9 cellular contexts compared by ENCODE assay signal in the genomic region with DNA sequence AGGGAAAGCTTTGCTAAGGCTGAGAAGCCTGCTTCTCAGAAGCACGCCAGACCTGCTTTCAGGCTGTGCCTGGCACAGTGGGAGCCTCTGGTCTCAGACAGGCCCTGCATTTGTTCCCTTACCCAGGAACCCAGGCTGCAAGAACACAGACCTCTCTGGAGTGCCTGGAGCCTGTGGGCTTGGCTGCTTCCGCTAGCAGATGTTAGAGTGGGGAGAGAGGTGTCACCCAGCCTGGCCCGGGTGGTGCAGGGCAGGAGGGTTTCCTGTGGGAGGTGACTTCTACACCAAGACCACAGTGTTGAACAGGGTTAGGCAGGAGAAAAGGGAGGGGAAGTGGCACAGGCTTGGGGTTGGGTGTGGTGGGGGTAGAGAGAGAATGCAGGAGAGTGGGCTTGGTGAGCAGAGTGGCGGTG. TPM values are rescaled to one million over a fixed set of nuclear protein-coding genes. Genes with fewer than 3 reads are reported as not detected.
DNase-seq lines count a peak whose midpoint lies in the region; ATAC-seq and TF ChIP-seq lines count a peak whose summit lies in the region.
"Had no signal": no experiment of that assay in that cellular context is flagged by ENCODE, and none has a peak within 500 bp of the region (broad histone marks: within the 10 kb centered on the region; RNA-seq: fewer than 3 reads in every experiment).

No MANE protein-coding gene starts in this region.

- DNase-seq in RWPE2 (ENCODE audit: low spot score) (peak; percentile 36), activated gamma-delta T cell (lab: John Stamatoyannopoulos, UW) (peak; percentile 53), SK-N-SH (no peak), NOMO-1 treated with DMSO at 0.1 percent for 48 hours (lab: John Stamatoyannopoulos, UW; ENCODE audit: unreplicated experiment) (no peak), NCI-H1694 (lab: John Stamatoyannopoulos, UW) (no peak)
- peak; percentile 23 to 30 for DNase-seq in stimulated activated CD4-positive, alpha-beta T cell treated with anti-CD3 and anti-CD28 coated beads, Interleukin-15, amount 100 ng/mL, for 1 hour (ENCODE audit: low read depth in 1 of 2, low spot score in 1 of 2)

- H3K9me3 ChIP-seq in RWPE2 (ENCODE audit: severe bottlenecking) = no peaks in the 10 kb centered on the region
- H3K9me3 ChIP-seq in SK-N-SH = peaks cover under 1% of the 10 kb centered on the region; the same call in 1 of the 2 replicates

- ATAC-seq in GM18517 (IDR thresholded peaks at IDR 0.05; ENCODE audit: unreplicated experiment) (peak; percentile 54), RWPE2 (ENCODE audit: low read depth) (no peak), HG03039 (IDR thresholded peaks at IDR 0.05; ENCODE audit: unreplicated experiment) (no peak)

- CTCF ChIA-PET in SK-N-SH (lab: Yijun Ruan, JAX) = interaction anchor here (1.1 to 8.3 kb wide), 7 partner anchors 9 to 164 kb away, joined by 3 to 116 read pairs (median 4); no protein-coding TSS in a partner anchor

- no peaks in the 10 kb centered on the region for H4K20me1 ChIP-seq in SK-N-SH (ENCODE audit: insufficient read depth)

- no peaks in the 10 kb centered on the region for H3F3A ChIP-seq in SK-N-SH (replicated peaks; ENCODE audit: insufficient read depth)

- 37% methylated on average over 4 of the region's 4 CpGs for WGBS in SK-N-SH (ENCODE audit: low lambda C conversion rate)

- H3K9ac ChIP-seq in SK-N-SH = no peak overlapping the region

- H3K79me2 ChIP-seq in SK-N-SH (ENCODE audit: insufficient read depth) = no peaks in the 10 kb centered on the region

- no peak for TF ChIP-seq RAD21 in SK-N-SH (IDR thresholded peaks at IDR 0.05; ENCODE audit: low read length)

- H3K27ac ChIP-seq in RWPE2 (ENCODE audit: poor library complexity, severe bottlenecking) = no peak overlapping the region
- no peak overlapping the region for H3K27ac ChIP-seq in SK-N-SH (ENCODE audit: low read depth in 2 of 2, low read length in 1 of 2)

- TF ChIP-seq CTCF in RWPE2 (IDR thresholded peaks at IDR 0.05; ENCODE audit: poor library complexity, severe bottlenecking) (no peak), SK-N-SH (IDR thresholded peaks at IDR 0.05) (no peak)

- H3K4me1 ChIP-seq in RWPE2 (ENCODE audit: insufficient read depth, poor library complexity, severe bottlenecking) (peaks cover 14% of the 10 kb centered on the region), SK-N-SH (ENCODE audit: control insufficient read depth in 1 of 2, insufficient read depth in 2 of 2, low read depth in 1 of 2, low read length in 1 of 2) (peaks cover 0 to 13% of the 10 kb centered on the region in 2 experiments; a peak in 1 of 4 replicates)

- H3K4me3 ChIP-seq in RWPE2 (ENCODE audit: severe bottlenecking) = no peak overlapping the region
- no peak overlapping the region for H3K4me3 ChIP-seq in SK-N-SH (ENCODE audit: low read depth in 2 of 2, low read length in 1 of 2)
- H3K4me3 ChIP-seq: lung had no signal

- POLR2A ChIA-PET in SK-N-SH (lab: Yijun Ruan, JAX) = no interaction called here

- H2AFZ ChIP-seq in SK-N-SH (ENCODE audit: low read depth) = no peak overlapping the region

- no peaks in the 10 kb centered on the region for H3K9me2 ChIP-seq in SK-N-SH

- no peaks in the 10 kb centered on the region for H3K27me3 ChIP-seq in RWPE2 (ENCODE audit: insufficient read depth, poor library complexity, severe bottlenecking)
- H3K27me3 ChIP-seq in SK-N-SH (ENCODE audit: insufficient read depth) = no peaks in the 10 kb centered on the region

- no peaks in the 10 kb centered on the region for H3K36me3 ChIP-seq in RWPE2 (ENCODE audit: low read depth)
- no peaks in the 10 kb centered on the region for H3K36me3 ChIP-seq in SK-N-SH (replicated peaks in 1 of 2; ENCODE audit: control insufficient read depth in 1 of 2, insufficient read depth in 2 of 2, low read length in 1 of 2)

- TF ChIP-seq EP300 in SK-N-SH (IDR thresholded peaks at IDR 0.05; ENCODE audit: borderline replicate concordance in 1 of 2, low read depth in 1 of 2, low read length in 1 of 2) = no peak

- H3K4me2 ChIP-seq in SK-N-SH = no peak overlapping the region

TF ChIP-seq in SK-N-SH, 30 proteins besides CTCF, POLR2A, EP300 and RAD21:
- TF ChIP-seq EZH2phosphoT487 (IDR thresholded peaks at IDR 0.05; ENCODE audit: borderline replicate concordance, low read depth) = no peak
- TF ChIP-seq JUND (IDR thresholded peaks at IDR 0.05) = no peak
- no peak for TF ChIP-seq ELF1 (IDR thresholded peaks at IDR 0.05)
- TF ChIP-seq MXI1 (IDR thresholded peaks at IDR 0.05; ENCODE audit: low read depth, low read length) = no peak
- TF ChIP-seq NFIC (IDR thresholded peaks at IDR 0.05; ENCODE audit: borderline replicate concordance) = no peak
- TF ChIP-seq FOSL2 (IDR thresholded peaks at IDR 0.05; ENCODE audit: borderline replicate concordance, low read depth) = no peak
- no peak for TF ChIP-seq GABPA (IDR thresholded peaks at IDR 0.05; ENCODE audit: low read depth)
- no peak for TF ChIP-seq FOXJ3 (CRISPR knock-in tag; IDR thresholded peaks at IDR 0.05)
- TF ChIP-seq GATA2 (CRISPR knock-in tag; IDR thresholded peaks at IDR 0.05) = no peak
- TF ChIP-seq SIN3A (IDR thresholded peaks at IDR 0.05; ENCODE audit: borderline replicate concordance, low read depth, low read length) = no peak
- TF ChIP-seq, protein P1, sequence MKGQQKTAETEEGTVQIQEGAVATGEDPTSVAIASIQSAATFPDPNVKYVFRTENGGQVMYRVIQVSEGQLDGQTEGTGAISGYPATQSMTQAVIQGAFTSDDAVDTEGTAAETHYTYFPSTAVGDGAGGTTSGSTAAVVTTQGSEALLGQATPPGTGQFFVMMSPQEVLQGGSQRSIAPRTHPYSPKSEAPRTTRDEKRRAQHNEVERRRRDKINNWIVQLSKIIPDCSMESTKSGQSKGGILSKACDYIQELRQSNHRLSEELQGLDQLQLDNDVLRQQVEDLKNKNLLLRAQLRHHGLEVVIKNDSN (IDR thresholded peaks at IDR 0.05; ENCODE audit: borderline replicate concordance, low read depth) = no peak
- TF ChIP-seq NRF1 (IDR thresholded peaks at IDR 0.05; ENCODE audit: low read depth, low read length) = no peak
- no peak for TF ChIP-seq MEF2A (IDR thresholded peaks at IDR 0.05; ENCODE audit: borderline replicate concordance, low read depth)
- TF ChIP-seq YY1 (IDR thresholded peaks at IDR 0.05; ENCODE audit: low read depth) = no peak

RNA-seq across cellular contexts. Expression of gene ADGRG1, which starts 35.8 kb away (rescaled TPM):
- 2.6 and 7.4 TPM in 2 replicates for polyA plus RNA-seq in SK-N-SH (2012; rRNA removed)
- polyA plus RNA-seq in SK-N-SH (2012; cell fraction: cytosol; rRNA removed) = 3.1 and 4.6 TPM in 2 replicates
- 8.1 and 10.9 TPM in 2 replicates for polyA plus RNA-seq in SK-N-SH (2012; cell fraction: nucleus; rRNA removed)

RNA-seq across cellular contexts. Expression of gene ADGRG5, which starts 50.2 kb away (rescaled TPM):
- 0.02 and 0.03 TPM in 2 replicates for polyA plus RNA-seq in SK-N-SH (2012; rRNA removed)
- under 0.01 TPM in 2 replicates for polyA plus RNA-seq in SK-N-SH (2012; cell fraction: cytosol; rRNA removed)
- 0.04 and 0.05 TPM in 2 replicates for polyA plus RNA-seq in SK-N-SH (2012; cell fraction: nucleus; rRNA removed)

RNA-seq across cellular contexts. Expression of gene CCDC102A, which starts 56.2 kb away (rescaled TPM):
- polyA plus RNA-seq in SK-N-SH (2012; rRNA removed) = 17.5 and 26.2 TPM in 2 replicates
- 13.1 and 17.1 TPM in 2 replicates for polyA plus RNA-seq in SK-N-SH (2012; cell fraction: cytosol; rRNA removed)
- 20.7 and 31.8 TPM in 2 replicates for polyA plus RNA-seq in SK-N-SH (2012; cell fraction: nucleus; rRNA removed)

Comparison
In these comparisons a context has a peak if more than half of its experiments do, and no peak if none do; other contexts are left out.
1. DNase-seq: peak in RWPE2 (single experiment), activated gamma-delta T cell (single experiment) and stimulated activated CD4-positive, alpha-beta T cell treated with anti-CD3 and anti-CD28 coated beads, Interleukin-15, amount 100 ng/mL, for 1 hour (2 of 2); none in SK-N-SH (single experiment), NOMO-1 treated with DMSO at 0.1 percent for 48 hours (single experiment) and NCI-H1694 (single experiment).